ENCODE assay signal across 22 cellular contexts in genomic region chr4:107453987-107454386, GRCh38.
"Had no signal": no experiment of that assay in that cellular context is flagged by ENCODE, and none has a peak within 500 bp of the region (broad histone marks: within the 10 kb centered on the region; RNA-seq: fewer than 3 reads in every experiment).

No MANE protein-coding gene starts in this region.

- H3K4me1 Mint-ChIP-seq: immature natural killer cell; naive B cell; natural killer cell; stimulated activated effector memory CD8-positive, alpha-beta T cell treated with anti-CD3 and anti-CD28 coated beads, Interleukin-12 subunit alpha, Interleukin-12 subunit beta, amount 100 ng/mL, for 72 hours had no signal

- H3K27me3 Mint-ChIP-seq: progenitor cell of endocrine pancreas, type B pancreatic cell had no signal

- H3K27ac Mint-ChIP-seq: immature natural killer cell; mesothelial cell of epicardium; naive B cell; natural killer cell; progenitor cell of endocrine pancreas; stimulated activated effector memory CD8-positive, alpha-beta T cell treated with anti-CD3 and anti-CD28 coated beads, Interleukin-12 subunit alpha, Interleukin-12 subunit beta, amount 100 ng/mL, for 72 hours; stimulated activated naive CD8-positive, alpha-beta T cell treated with anti-CD3 and anti-CD28 coated beads, Interleukin-15, Interleukin-2, amounts not matched to agents 100 ng/mL and 50 ng/mL, for 24 hours; type B pancreatic cell had no signal

- H3K36me3 ChIP-seq: left ventricle myocardium inferior, ovary, right atrium auricular region, spleen, tibial nerve, uterus had no signal

- H3K4me3 Mint-ChIP-seq: immature natural killer cell; mesothelial cell of epicardium; naive B cell; natural killer cell; stimulated activated effector memory CD8-positive, alpha-beta T cell treated with anti-CD3 and anti-CD28 coated beads, Interleukin-12 subunit alpha, Interleukin-12 subunit beta, amount 100 ng/mL, for 72 hours; stimulated activated naive CD8-positive, alpha-beta T cell treated with anti-CD3 and anti-CD28 coated beads, Interleukin-15, Interleukin-2, amounts not matched to agents 100 ng/mL and 50 ng/mL, for 24 hours; type B pancreatic cell had no signal

- ATAC-seq: natural killer cell; sciatic nerve; stimulated activated effector memory CD8-positive, alpha-beta T cell treated with anti-CD3 and anti-CD28 coated beads, Interleukin-12 subunit alpha, Interleukin-12 subunit beta, amount 100 ng/mL, for 72 hours had no signal

- H3K27ac ChIP-seq: left ventricle myocardium inferior, ovary, right atrium auricular region, skin epidermis, spleen, tibial nerve, uterus had no signal

- H3K4me3 ChIP-seq: left ventricle myocardium inferior, lung, ovary, right atrium auricular region, skin epidermis, spleen, tibial nerve, uterus had no signal

- DNase-seq: hypothalamus; immature natural killer cell; kidney; left ventricle myocardium inferior; mesendoderm; naive B cell; natural killer cell; ovary; spleen; stimulated activated CD4-positive, alpha-beta T cell treated with anti-CD3 and anti-CD28 coated beads, Interleukin-4, amount 100 ng/mL, for 24 hours; stimulated activated naive CD4-positive, alpha-beta T cell; uterus had no signal

- H3K4me1 ChIP-seq: left ventricle myocardium inferior, right atrium auricular region, spleen had no signal

- H3K36me3 Mint-ChIP-seq: immature natural killer cell; mesothelial cell of epicardium; naive B cell; natural killer cell; stimulated activated effector memory CD8-positive, alpha-beta T cell treated with anti-CD3 and anti-CD28 coated beads, Interleukin-12 subunit alpha, Interleukin-12 subunit beta, amount 100 ng/mL, for 72 hours; type B pancreatic cell had no signal

- H3K27me3 ChIP-seq: ovary, right atrium auricular region, spleen, tibial nerve, uterus had no signal

- H3K9me3 Mint-ChIP-seq: mesothelial cell of epicardium; stimulated activated effector memory CD8-positive, alpha-beta T cell treated with anti-CD3 and anti-CD28 coated beads, Interleukin-12 subunit alpha, Interleukin-12 subunit beta, amount 100 ng/mL, for 72 hours; stimulated activated naive CD8-positive, alpha-beta T cell treated with anti-CD3 and anti-CD28 coated beads, Interleukin-15, Interleukin-2, amounts not matched to agents 100 ng/mL and 50 ng/mL, for 24 hours; type B pancreatic cell had no signal

- H3K9me3 ChIP-seq: left ventricle myocardium inferior, ovary, right atrium auricular region, spleen, tibial nerve, uterus had no signal
